In genomic region chr9:89658931-89659330, GRCh38 we compare ENCODE assay signal across 29 cellular contexts.
"Had no signal": no experiment of that assay in that cellular context is flagged by ENCODE, and none has a peak within 500 bp of the region (broad histone marks: within the 10 kb centered on the region; RNA-seq: fewer than 3 reads in every experiment).

No MANE protein-coding gene starts in this region.

- ATAC-seq: activated CD8-positive, alpha-beta memory T cell treated with anti-CD3 and anti-CD28 coated beads, Interleukin-2, amount 10 ng/mL, durations not matched to agents 7 days and 5 days; activated CD8-positive, alpha-beta T cell treated with anti-CD3 and anti-CD28 coated beads, Interleukin-2, amount 10 ng/mL, durations not matched to agents 7 days and 5 days; left lung; lower lobe of right lung; pancreas had no signal

- H3K27ac Mint-ChIP-seq: activated CD8-positive, alpha-beta T cell treated with anti-CD3 and anti-CD28 coated beads, Interleukin-2, amount 10 ng/mL, durations not matched to agents 7 days and 5 days; activated naive CD8-positive, alpha-beta T cell; activated T-helper 2 cell treated with anti-CD3 and anti-CD28 coated beads, Interferon-gamma antibody, Interleukin-2, Interleukin-4, amounts not matched to agents 10 μg/mL and 5 μg/mL and 100 μg/mL, durations not matched to agents 14 hours and 24 hours and 36 hours; endodermal cell; nephron had no signal

- H3K27ac ChIP-seq: adrenal gland, ascending aorta, cardiac muscle cell, esophagus squamous epithelium, lower lobe of right lung, pancreas, prostate gland, tibial nerve, uterus had no signal

- H3K27me3 ChIP-seq: adrenal gland, ascending aorta, cardiac muscle cell, left lung, pancreas, tibial nerve, uterus had no signal

- H3K9me3 Mint-ChIP-seq: activated T-helper 2 cell treated with anti-CD3 and anti-CD28 coated beads, Interferon-gamma antibody, Interleukin-2, Interleukin-4, amounts not matched to agents 10 μg/mL and 5 μg/mL and 100 μg/mL, durations not matched to agents 14 hours and 24 hours and 36 hours; endodermal cell; nephron had no signal

- H3K36me3 ChIP-seq: adrenal gland, ascending aorta, cardiac muscle cell, esophagus squamous epithelium, left lung, lower lobe of right lung, pancreas, prostate gland, tibial nerve, uterus had no signal

- H3K9ac ChIP-seq: SK-N-SH had no signal

- DNase-seq: activated CD4-positive, alpha-beta T cell treated with anti-CD3 and anti-CD28 coated beads, Interleukin-2, amount 50 U/mL, for 1 hour; activated CD4-positive, CD25-positive, alpha-beta regulatory T cell treated with anti-CD3 and anti-CD28 coated beads, Interleukin-2, amount 50 U/mL, for 72 hours; activated CD8-positive, alpha-beta memory T cell treated with anti-CD3 and anti-CD28 coated beads, Interleukin-2, amount 10 ng/mL, durations not matched to agents 7 days and 5 days; activated CD8-positive, alpha-beta T cell treated with anti-CD3 and anti-CD28 coated beads, Interleukin-2, amount 10 ng/mL, durations not matched to agents 7 days and 5 days; activated naive CD4-positive, alpha-beta T cell treated with Interleukin-2 at 50 U/mL for 16 hours; activated T-cell treated with anti-CD3 and anti-CD28 coated beads, Interleukin-2, amount 50 U/mL, for 48 hours; adrenal gland; endodermal cell; esophagus squamous epithelium; foreskin melanocyte; kidney glomerular epithelial cell; lower lobe of right lung; mesenchymal stem cell; retina; SK-N-SH; stimulated activated naive CD4-positive, alpha-beta T cell; SW 1271; T-helper 2 cell; uterus had no signal

- H3K36me3 Mint-ChIP-seq: activated CD8-positive, alpha-beta memory T cell treated with anti-CD3 and anti-CD28 coated beads, Interleukin-2, amount 10 ng/mL, durations not matched to agents 7 days and 5 days; brain had no signal

- H3K4me2 ChIP-seq: SK-N-SH had no signal

- H3K4me3 Mint-ChIP-seq: activated CD8-positive, alpha-beta memory T cell treated with anti-CD3 and anti-CD28 coated beads, Interleukin-2, amount 10 ng/mL, durations not matched to agents 7 days and 5 days; activated CD8-positive, alpha-beta T cell treated with anti-CD3 and anti-CD28 coated beads, Interleukin-2, amount 10 ng/mL, durations not matched to agents 7 days and 5 days; activated naive CD8-positive, alpha-beta T cell; brain; endodermal cell; nephron had no signal

- H3K9me3 ChIP-seq: adrenal gland, ascending aorta, esophagus squamous epithelium, left lung, lower lobe of right lung, pancreas, prostate gland, SK-N-SH, tibial nerve, uterus had no signal

- H3K4me3 ChIP-seq: adrenal gland, ascending aorta, cardiac muscle cell, esophagus squamous epithelium, left lung, lower lobe of right lung, pancreas, prostate gland, tibial nerve, uterus had no signal
